8 cellular contexts compared by ENCODE assay signal in the genomic region with DNA sequence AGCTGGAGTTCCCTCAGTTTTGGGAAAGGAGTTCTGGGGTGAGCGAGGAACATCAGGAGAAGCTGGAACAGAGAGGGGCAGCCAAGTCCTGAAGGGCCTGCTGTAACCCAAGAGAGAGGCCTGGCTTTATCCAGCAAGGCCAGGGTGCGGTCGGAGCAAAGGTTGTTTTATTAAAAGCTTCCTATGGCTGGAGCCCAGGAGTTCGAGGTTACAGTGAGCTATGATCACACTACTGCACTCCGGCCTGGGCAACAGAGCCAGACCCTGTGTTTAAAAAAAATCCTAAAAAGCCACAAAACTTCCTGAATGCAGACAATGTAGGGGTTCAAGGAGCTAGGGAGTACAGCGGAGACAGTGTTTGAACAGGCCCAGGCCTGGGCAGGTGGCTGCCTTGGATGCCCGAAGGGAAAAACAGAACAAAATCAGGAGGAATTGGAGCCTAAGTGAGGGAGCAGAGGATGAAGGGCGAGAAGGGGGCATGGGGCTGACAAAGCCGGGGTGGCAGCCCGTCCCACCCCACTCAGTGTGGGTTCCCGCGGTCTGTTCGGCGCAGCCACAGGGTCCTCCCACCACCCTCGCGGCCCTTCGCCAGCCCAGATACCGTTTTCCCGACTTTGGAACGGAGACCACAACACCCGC. TPM values are rescaled to one million over a fixed set of nuclear protein-coding genes. Genes with fewer than 3 reads are reported as not detected.
DNase-seq lines count a peak whose midpoint lies in the region; ATAC-seq and TF ChIP-seq lines count a peak whose summit lies in the region.

No MANE protein-coding gene starts in this region.

- no peaks in the 10 kb centered on the region for H3K27me3 Mint-ChIP-seq in CD8-positive, alpha-beta T cell (ENCODE audit: low read depth)
- no peaks in the 10 kb centered on the region for H3K27me3 Mint-ChIP-seq in mesothelial cell of epicardium (ENCODE audit: low read depth)

- peak overlapping the region; percentile 99 for H3K9ac ChIP-seq in NT2/D1 (ENCODE audit: insufficient read length, low read depth)

- H3K4me3 Mint-ChIP-seq in CD8-positive, alpha-beta T cell: peak overlapping the region; percentile 100
- H3K4me3 Mint-ChIP-seq in mesothelial cell of epicardium: peak overlapping the region; percentile 84

- H3K36me3 ChIP-seq in CD8-positive, alpha-beta T cell (ENCODE audit: insufficient read depth, low read length): no peaks in the 10 kb centered on the region
- H3K36me3 ChIP-seq in NT2/D1 (ENCODE audit: insufficient read depth, insufficient read length, low read length) (peaks cover 3% of the 10 kb centered on the region), vagina (no peaks in the 10 kb centered on the region)

- TF ChIP-seq POLR2A in vagina (IDR thresholded peaks at IDR 0.05): no peak

- POLR2A ChIA-PET in CD8-positive, alpha-beta T cell (lab: Charles Lee): interaction anchor here (0.6 to 12.7 kb wide), 9 partner anchors 8 to 138 kb away, joined by 3 to 506 read pairs (median 6); a partner anchor contains a TSS

- H3K4me1 Mint-ChIP-seq in CD8-positive, alpha-beta T cell (ENCODE audit: low read depth): peaks cover 26% of the 10 kb centered on the region
- peaks cover 34% of the 10 kb centered on the region for H3K4me1 Mint-ChIP-seq in mesothelial cell of epicardium

- CTCF ChIA-PET in CD8-positive, alpha-beta T cell (lab: Charles Lee): interaction anchor here (0.7 to 6.7 kb wide), 8 partner anchors 15 to 89 kb away, joined by 4 to 36 read pairs (median 4); a partner anchor contains a TSS

- H3K4me1 ChIP-seq in CD8-positive, alpha-beta T cell (ENCODE audit: insufficient read depth, low read length): peaks cover 18% of the 10 kb centered on the region
- H3K4me1 ChIP-seq in NT2/D1 (ENCODE audit: insufficient read depth, insufficient read length) (peaks cover 27% of the 10 kb centered on the region), vagina (peaks cover 71% of the 10 kb centered on the region)

- intact Hi-C loops in CD8-positive, alpha-beta T cell (cut with DNase I, micrococcal nuclease): loop anchor here (1.0 to 2.0 kb wide), 4 partner anchors 21 to 60 kb away; no protein-coding TSS in a partner anchor
- intact Hi-C loops in vagina (cut with DNase I): loop anchor here (1.0 kb wide), 1 partner anchor 14 kb away; no protein-coding TSS in a partner anchor

- peak overlapping the region; percentile 92 for H3K4me3 ChIP-seq in CD8-positive, alpha-beta T cell (ENCODE audit: low read depth, low read length)
- H3K4me3 ChIP-seq in NT2/D1 (ENCODE audit: insufficient read length, low read depth) (peak overlapping the region; percentile 99), choroid plexus epithelial cell (ENCODE audit: low read depth, low read length) (peak overlapping the region; percentile 74), vagina (peak overlapping the region; percentile 84 to 91)

- peak; percentile 21 for ATAC-seq in CD8-positive, alpha-beta T cell
- peak; percentile 28 for ATAC-seq in GM21723 (IDR thresholded peaks at IDR 0.05; ENCODE audit: unreplicated experiment)

- H3K9me3 Mint-ChIP-seq in CD8-positive, alpha-beta T cell: no peaks in the 10 kb centered on the region
- H3K9me3 Mint-ChIP-seq in mesothelial cell of epicardium: no peaks in the 10 kb centered on the region

- H3K36me3 Mint-ChIP-seq in CD8-positive, alpha-beta T cell: peaks cover 8% of the 10 kb centered on the region
- H3K36me3 Mint-ChIP-seq in mesothelial cell of epicardium: no peaks in the 10 kb centered on the region

- peak overlapping the region; percentile 100 for H3K27ac Mint-ChIP-seq in CD8-positive, alpha-beta T cell
- H3K27ac Mint-ChIP-seq in mesothelial cell of epicardium: peak overlapping the region; percentile 96

- no peaks in the 10 kb centered on the region for H3K27me3 ChIP-seq in CD8-positive, alpha-beta T cell (ENCODE audit: insufficient read depth, low read length)
- H3K27me3 ChIP-seq in NT2/D1 (ENCODE audit: insufficient read depth, insufficient read length) (no peaks in the 10 kb centered on the region), vagina (no peaks in the 10 kb centered on the region)

- H3K27ac ChIP-seq in CD8-positive, alpha-beta T cell (ENCODE audit: low read depth, low read length): peak overlapping the region; percentile 89
- peak overlapping the region; percentile 100 for H3K27ac ChIP-seq in vagina

- DNase-seq in CD8-positive, alpha-beta T cell: peak in 3 of 7 experiments; percentile 22 to 47 (median 27)
- DNase-seq in NT2/D1 (ENCODE audit: low read depth, low spot score): no peak
- DNase-seq in choroid plexus epithelial cell (ENCODE audit: low read depth): no peak
- DNase-seq in mesothelial cell of epicardium (ENCODE audit: low spot score in 2 of 2, unreplicated experiment in 2 of 2): no peak
- DNase-seq in vagina (ENCODE audit: extremely low spot score in 2 of 2): peak in 1 of 2 donors; percentile 87
- no peak for DNase-seq in inferior parietal cortex (ENCODE audit: extremely low spot score)
- DNase-seq in 8988T: no peak

- no peaks in the 10 kb centered on the region for H3K9me3 ChIP-seq in CD8-positive, alpha-beta T cell (ENCODE audit: low read length)
- no peaks in the 10 kb centered on the region for H3K9me3 ChIP-seq in NT2/D1 (ENCODE audit: insufficient read depth, low read length)
- no peaks in the 10 kb centered on the region for H3K9me3 ChIP-seq in vagina

- no peak for TF ChIP-seq CTCF in CD8-positive, alpha-beta T cell (IDR thresholded peaks at IDR 0.05)
- TF ChIP-seq CTCF in choroid plexus epithelial cell (conservative IDR thresholded peaks at IDR 0.05; ENCODE audit: low read depth, low read length) (no peak), mesothelial cell of epicardium (IDR thresholded peaks at IDR 0.05; ENCODE audit: unreplicated experiment) (no peak), vagina (IDR thresholded peaks at IDR 0.05) (no peak)

RNA-seq across cellular contexts. Expression of a gene that starts 22.1 kb away (rescaled TPM):
- total RNA-seq in CD8-positive, alpha-beta T cell: over 10,000 TPM; 25,886 to 26,729 TPM
- total RNA-seq in mesothelial cell of epicardium (15,343 to 16,172 TPM (median 16,018 TPM) in 3 replicates), vagina (16,459 TPM)

RNA-seq across cellular contexts. Expression of a gene that starts 48.1 kb away (rescaled TPM):
- 10 to 100 TPM; 55.8 to 60.4 TPM for total RNA-seq in CD8-positive, alpha-beta T cell
- total RNA-seq in mesothelial cell of epicardium (83.4 to 91.1 TPM (median 89.5 TPM) in 3 replicates), vagina (77.3 TPM)

RNA-seq across cellular contexts. Expression of a gene that starts 54.2 kb away (rescaled TPM):
- total RNA-seq in CD8-positive, alpha-beta T cell: 100 to 1,000 TPM; 198 to 201 TPM
- total RNA-seq in mesothelial cell of epicardium (236 to 269 TPM (median 246 TPM) in 3 replicates), vagina (857 TPM)
